Comparison of ENCODE assay signal across 20 cellular contexts in genomic region chr1:39117985-39118384, GRCh38.
A peak's percentile ranks its signal among the peaks of the same experiment; 100 is the strongest.
DNase-seq lines count a peak whose midpoint lies in the region; ATAC-seq and TF ChIP-seq lines count a peak whose summit lies in the region.
"Had no signal": no experiment of that assay in that cellular context is flagged by ENCODE, and none has a peak within 500 bp of the region (broad histone marks: within the 10 kb centered on the region; RNA-seq: fewer than 3 reads in every experiment).

No MANE protein-coding gene starts in this region.

- peaks cover 30% of the 10 kb centered on the region for H3K36me3 Mint-ChIP-seq in nephron progenitor cell (ENCODE audit: low read depth)
- H3K36me3 Mint-ChIP-seq: natural killer cell treated with Interleukin-12 subunit alpha and Interleukin-12 subunit beta and Interleukin-15 and Interleukin-18, amount 100 ng/mL, for 72 hours had no signal

- no peak for ATAC-seq in GM19397 (IDR thresholded peaks at IDR 0.05; ENCODE audit: unreplicated experiment)
- ATAC-seq: activated CD8-positive, alpha-beta T cell treated with anti-CD3 and anti-CD28 coated beads, Interleukin-2, amount 10 ng/mL, durations not matched to agents 7 days and 5 days; natural killer cell treated with Interleukin-12 subunit alpha and Interleukin-12 subunit beta and Interleukin-15 and Interleukin-18, amount 100 ng/mL, for 72 hours had no signal

- peaks cover 44 to 68% (median 56%) of the 10 kb centered on the region in 4 donors for H3K4me1 ChIP-seq in esophagus muscularis mucosa

- H3K4me3 Mint-ChIP-seq in nephron progenitor cell: no peak overlapping the region
- H3K4me3 Mint-ChIP-seq: activated CD8-positive, alpha-beta T cell treated with anti-CD3 and anti-CD28 coated beads, Interleukin-2, amount 10 ng/mL, durations not matched to agents 7 days and 5 days; activated naive CD8-positive, alpha-beta T cell; CD14-positive monocyte; natural killer cell treated with Interleukin-12 subunit alpha and Interleukin-12 subunit beta and Interleukin-15 and Interleukin-18, amount 100 ng/mL, for 72 hours; T-helper 2 cell treated with Interferon-gamma antibody and Interleukin-4, amounts not matched to agents 5 μg/mL and 100 μg/mL, for 36 hours had no signal

- no peak overlapping the region for H3K4me3 ChIP-seq in esophagus muscularis mucosa

- 30% methylated on average over 1 of the region's 1 CpG for WGBS in esophagus muscularis mucosa

- no peak for TF ChIP-seq POLR2A in esophagus muscularis mucosa (IDR thresholded peaks at IDR 0.05; ENCODE audit: low read depth)

- H3K4me1 Mint-ChIP-seq in nephron progenitor cell: peaks cover 4% of the 10 kb centered on the region

- TF ChIP-seq CTCF in 22Rv1 (IDR thresholded peaks at IDR 0.05) (no peak), esophagus muscularis mucosa (IDR thresholded peaks at IDR 0.05) (no peak), nephron progenitor cell (IDR thresholded peaks at IDR 0.05) (no peak)

- H3K27ac Mint-ChIP-seq in nephron progenitor cell: peak overlapping the region; percentile 71
- H3K27ac Mint-ChIP-seq: activated CD8-positive, alpha-beta T cell treated with anti-CD3 and anti-CD28 coated beads, Interleukin-2, amount 10 ng/mL, durations not matched to agents 7 days and 5 days; activated naive CD8-positive, alpha-beta T cell; CD14-positive monocyte; natural killer cell treated with Interleukin-12 subunit alpha and Interleukin-12 subunit beta and Interleukin-15 and Interleukin-18, amount 100 ng/mL, for 72 hours; T-helper 2 cell treated with Interferon-gamma antibody and Interleukin-4, amounts not matched to agents 5 μg/mL and 100 μg/mL, for 36 hours; type B pancreatic cell had no signal

- H3K9me3 Mint-ChIP-seq in nephron progenitor cell: no peaks in the 10 kb centered on the region
- H3K9me3 Mint-ChIP-seq: CD14-positive monocyte; natural killer cell treated with Interleukin-12 subunit alpha and Interleukin-12 subunit beta and Interleukin-15 and Interleukin-18, amount 100 ng/mL, for 72 hours; T-helper 2 cell treated with Interferon-gamma antibody and Interleukin-4, amounts not matched to agents 5 μg/mL and 100 μg/mL, for 36 hours; type B pancreatic cell had no signal

- peak overlapping the region; percentile 61 for H3K27ac ChIP-seq in 22Rv1
- peak overlapping the region; percentile 20 to 46 (median 45) for H3K27ac ChIP-seq in esophagus muscularis mucosa (replicated peaks in 1 of 4)

- H3K27me3 Mint-ChIP-seq in nephron progenitor cell (ENCODE audit: low read depth, poor library complexity): no peaks in the 10 kb centered on the region
- H3K27me3 Mint-ChIP-seq: progenitor cell of endocrine pancreas, type B pancreatic cell had no signal

- H3K27me3 ChIP-seq in esophagus muscularis mucosa: no peaks in the 10 kb centered on the region

- intact Hi-C loops in esophagus muscularis mucosa (cut with DNase I): no loop called here

- DNase-seq in NCI-H2196 treated with DMSO at 0.1 percent for 48 hours (lab: John Stamatoyannopoulos, UW; ENCODE audit: unreplicated experiment): peak; percentile 19
- no peak for DNase-seq in esophagus muscularis mucosa (ENCODE audit: extremely low spot score)
- DNase-seq in nephron progenitor cell: no peak
- no peak for DNase-seq in stimulated activated CD4-positive, alpha-beta T cell treated with anti-CD3 and anti-CD28 coated beads, Interleukin-15, amount 100 ng/mL, for 24 hours
- DNase-seq in SIG-M5 treated with dmso at 0.1 percent for 504 hours (lab: John Stamatoyannopoulos, UW; ENCODE audit: unreplicated experiment): no peak
- no peak for DNase-seq in stimulated activated CD4-positive, alpha-beta T cell treated with anti-CD3 and anti-CD28 coated beads, Interleukin-2, amount 100 ng/mL, for 24 hours
- DNase-seq: ACHN; activated CD8-positive, alpha-beta T cell treated with anti-CD3 and anti-CD28 coated beads, Interleukin-2, amount 10 ng/mL, durations not matched to agents 7 days and 5 days; GF-D8; NCI-H1694 treated with DMSO at 0.1 percent for 48 hours; NCI-H524 treated with DMSO at 0.1 percent for 48 hours; SIG-M5 had no signal

- no peaks in the 10 kb centered on the region for H3K9me3 ChIP-seq in esophagus muscularis mucosa

- peaks cover 0 to 11% (median 6%) of the 10 kb centered on the region in 4 donors for H3K36me3 ChIP-seq in esophagus muscularis mucosa

- no peak for TF ChIP-seq EP300 in esophagus muscularis mucosa (IDR thresholded peaks at IDR 0.05)
